8 cellular contexts compared by ENCODE assay signal in the genomic region with DNA sequence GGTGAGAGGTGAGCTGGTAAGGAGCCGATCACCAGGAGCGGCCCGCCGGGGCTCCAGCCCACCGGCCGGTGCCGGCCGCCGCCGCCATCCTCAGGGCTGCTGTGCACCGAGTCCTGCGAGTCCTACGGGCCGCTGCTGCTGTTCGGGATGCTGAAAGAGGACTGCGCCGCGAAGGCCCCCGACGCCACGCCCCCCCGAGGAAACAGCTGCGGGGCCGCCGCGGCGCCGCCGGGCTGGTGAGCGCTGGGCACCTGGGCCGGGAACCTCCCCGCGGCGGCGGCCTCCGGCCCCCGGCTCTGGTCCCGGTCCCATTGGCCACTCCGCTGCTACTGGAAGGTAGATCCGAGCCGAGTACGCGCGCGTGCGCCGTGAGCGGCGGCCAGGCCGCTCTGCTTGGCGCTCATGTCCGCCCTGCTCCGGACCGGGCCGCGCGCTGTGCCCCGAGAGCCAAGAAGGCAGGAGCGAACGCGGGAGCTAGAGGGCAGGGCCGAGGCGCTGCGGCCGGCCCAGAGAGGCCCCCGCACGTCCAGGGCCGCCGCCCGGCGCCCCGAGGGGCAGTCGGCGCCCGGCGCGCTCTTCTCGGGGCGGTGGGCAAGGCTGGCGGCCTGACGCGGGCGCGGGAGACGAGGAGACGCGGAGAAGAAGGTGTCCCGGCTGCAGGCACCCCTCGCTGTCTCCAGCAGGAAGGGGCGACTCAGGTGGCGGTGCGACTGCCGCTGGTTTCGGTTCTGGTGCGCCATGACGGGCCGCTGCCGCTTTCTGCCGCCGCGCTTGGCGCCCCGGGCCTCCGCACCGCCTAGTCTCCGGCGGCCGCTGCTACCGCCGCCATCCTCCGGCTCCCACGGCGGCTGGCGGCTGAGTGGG.
DNase-seq lines count a peak whose midpoint lies in the region; ATAC-seq, FAIRE-seq and TF ChIP-seq lines count a peak whose summit lies in the region.

No MANE protein-coding gene starts in this region.

- peaks cover 8% of the 10 kb centered on the region for H3F3A ChIP-seq in SK-N-SH (replicated peaks; ENCODE audit: insufficient read depth)

- TF ChIP-seq CTCF in SK-N-SH (IDR thresholded peaks at IDR 0.05), result no peak
- peak in 5 of 12 donors; percentile 10 to 32 (median 15) for TF ChIP-seq CTCF in heart left ventricle (IDR thresholded peaks at IDR 0.05)
- TF ChIP-seq CTCF in pancreas (IDR thresholded peaks at IDR 0.05), result no peak
- peak in 1 of 4 experiments; percentile 22 for TF ChIP-seq CTCF in uterus (IDR thresholded peaks at IDR 0.05)

- no peaks in the 10 kb centered on the region for H3K27me3 ChIP-seq in SK-N-SH (ENCODE audit: insufficient read depth)
- no peaks in the 10 kb centered on the region for H3K27me3 ChIP-seq in heart left ventricle
- H3K27me3 ChIP-seq in pancreas, result no peaks in the 10 kb centered on the region
- H3K27me3 ChIP-seq in uterus, result no peaks in the 10 kb centered on the region

- CTCF ChIA-PET in SK-N-SH (lab: Yijun Ruan, JAX), result interaction anchor here (0.6 to 1.7 kb wide), 3 partner anchors 50 to 59 kb away, joined by 3 to 6 read pairs (median 3); no protein-coding TSS in a partner anchor

- intact Hi-C loops in heart left ventricle (cut with DNase I) (no loop called here), pancreas (cut with DNase I) (no loop called here), uterus (cut with DNase I; ENCODE audit: low total_unique reads) (no loop called here)

- DNase-seq in DMS153 (lab: John Stamatoyannopoulos, UW) (peak; percentile 45), HuH-7.5 (ENCODE audit: low spot score) (peak; percentile 36), SK-N-SH (peak; percentile 88), amniotic epithelial cell (ENCODE audit: low read depth) (peak; percentile 43), heart left ventricle (peak; percentile 69 to 90 (median 86)), pancreas (peak; percentile 73 to 93 (median 84)), uterus (peak; percentile 75 to 78)

- no peaks in the 10 kb centered on the region for H3K9me2 ChIP-seq in SK-N-SH

- H3K36me3 ChIP-seq in SK-N-SH (replicated peaks in 1 of 2; ENCODE audit: control insufficient read depth in 1 of 2, insufficient read depth in 2 of 2, low read length in 1 of 2), result no peaks in the 10 kb centered on the region
- H3K36me3 ChIP-seq in heart left ventricle, result no peaks in the 10 kb centered on the region
- no peaks in the 10 kb centered on the region for H3K36me3 ChIP-seq in pancreas
- no peaks in the 10 kb centered on the region for H3K36me3 ChIP-seq in uterus

- POLR2A ChIA-PET in SK-N-SH (lab: Yijun Ruan, JAX), result interaction anchor here (0.6 kb wide), 2 partner anchors 955 to 1136 kb away, joined by 3 read pairs; no protein-coding TSS in a partner anchor

- peak overlapping the region; percentile 61 for H3K4me2 ChIP-seq in SK-N-SH

- peak overlapping the region; percentile 79 for H3K9ac ChIP-seq in SK-N-SH

- 2% methylated on average over 29 of the region's 114 CpGs for WGBS in SK-N-SH (ENCODE audit: low lambda C conversion rate)
- WGBS in heart left ventricle, 4 donors, result 0 to 1% (median 0%) methylated on average over 3 to 114 of the region's 114 CpGs
- 0 to 1% methylated on average over 57 to 114 of the region's 114 CpGs for WGBS in pancreas, 2 donors

- 0 out of 2 replicates have a peak, but pooled peaks cover 4% of the 10 kb centered on the region for H4K20me1 ChIP-seq in SK-N-SH (ENCODE audit: insufficient read depth)

- no peak for TF ChIP-seq RAD21 in SK-N-SH (IDR thresholded peaks at IDR 0.05; ENCODE audit: low read length)

- peaks cover 27% of the 10 kb centered on the region for H3K79me2 ChIP-seq in SK-N-SH (ENCODE audit: insufficient read depth)

- no peak for FAIRE-seq in pancreas (lab: Jason Lieb, UNC)

- H3K4me1 ChIP-seq in SK-N-SH (ENCODE audit: control insufficient read depth in 1 of 2, insufficient read depth in 2 of 2, low read depth in 1 of 2, low read length in 1 of 2) (no peaks in the 10 kb centered on the region; a peak in 2 of 4 replicates), heart left ventricle (peaks cover 0 to 32% (median 3%) of the 10 kb centered on the region in 12 donors), pancreas (peaks cover 0 to 7% (median 0%) of the 10 kb centered on the region in 3 donors), uterus (no peaks in the 10 kb centered on the region)

- peak; percentile 75 for ATAC-seq in GM21528 (IDR thresholded peaks at IDR 0.05; ENCODE audit: low FRiP score, unreplicated experiment)
- ATAC-seq in heart left ventricle, result peak; percentile 78 to 96 (median 92)
- peak; percentile 74 to 88 (median 80) for ATAC-seq in pancreas

- H2AFZ ChIP-seq in SK-N-SH (ENCODE audit: low read depth), result peak overlapping the region; percentile 24

- H3K9me3 ChIP-seq in SK-N-SH (no peaks in the 10 kb centered on the region), heart left ventricle (no peaks in the 10 kb centered on the region), pancreas (no peaks in the 10 kb centered on the region), uterus (no peaks in the 10 kb centered on the region)

- peak overlapping the region; percentile 78 to 79 for H3K4me3 ChIP-seq in SK-N-SH (ENCODE audit: low read depth in 2 of 2, low read length in 1 of 2)
- peak overlapping the region; percentile 63 to 96 (median 78) for H3K4me3 ChIP-seq in heart left ventricle
- H3K4me3 ChIP-seq in pancreas, result peak overlapping the region; percentile 80 to 94 (median 88)
- H3K4me3 ChIP-seq in uterus, result peak overlapping the region; percentile 75 to 94

- TF ChIP-seq POLR2A in heart left ventricle (IDR thresholded peaks at IDR 0.05) (no peak), uterus (IDR thresholded peaks at IDR 0.05) (peak in 1 of 2 donors; percentile 53)

- no peak; a peak in 1 of 4 replicates for TF ChIP-seq EP300 in SK-N-SH (IDR thresholded peaks at IDR 0.05; ENCODE audit: borderline replicate concordance in 1 of 2, low read depth in 1 of 2, low read length in 1 of 2)

- H3K27ac ChIP-seq in SK-N-SH (ENCODE audit: low read depth in 2 of 2, low read length in 1 of 2) (peak overlapping the region; percentile 73 to 97), heart left ventricle (peak overlapping the region; percentile 86 to 99 (median 96)), pancreas (peak overlapping the region; percentile 93 to 98 (median 96)), uterus (peak overlapping the region; percentile 95 to 99)

TF ChIP-seq in SK-N-SH, 30 proteins besides CTCF, POLR2A, EP300 and RAD21:
- TF ChIP-seq YY1 (IDR thresholded peaks at IDR 0.05; ENCODE audit: low read depth) (0 out of 2 replicates have a peak, but pooled peaks have one; percentile 48), NRF1 (IDR thresholded peaks at IDR 0.05; ENCODE audit: low read depth, low read length) (peak; percentile 72), ELF1 (IDR thresholded peaks at IDR 0.05) (no peak), SIN3A (IDR thresholded peaks at IDR 0.05; ENCODE audit: borderline replicate concordance, low read depth, low read length) (peak; percentile 67; the same call in 1 of the 2 replicates), NFIC (IDR thresholded peaks at IDR 0.05; ENCODE audit: borderline replicate concordance) (no peak), TAF1 (IDR thresholded peaks at IDR 0.05; ENCODE audit: borderline replicate concordance, low read depth, low read length) (peak; percentile 49)
TF ChIP-seq in SK-N-SH: peak in this region for 4.

Comparison
In these comparisons a context has a peak if more than half of its experiments do, and no peak if none do; other contexts are left out.
1. Peak in every context shown above with its lines: DNase-seq, ATAC-seq, H3K4me3 ChIP-seq and H3K27ac ChIP-seq.
2. DNase-seq: peak in every context shown above with its lines; median percentile 88 in SK-N-SH; 86 in heart left ventricle; 84 in pancreas; 76 in uterus; 45 in DMS153; 43 in amniotic epithelial cell; 36 in HuH-7.5.